In genomic region chr4:147019061-147019460, GRCh38 we compare ENCODE assay signal across 8 cellular contexts.
DNase-seq lines count a peak whose midpoint lies in the region; ATAC-seq and TF ChIP-seq lines count a peak whose summit lies in the region.

No MANE protein-coding gene starts in this region.

- H3K27ac Mint-ChIP-seq in WTC11, result no peak overlapping the region

- no peaks in the 10 kb centered on the region for H3K27me3 Mint-ChIP-seq in WTC11 (ENCODE audit: low read depth)

- POLR2A ChIA-PET in WTC11 (lab: Charles Lee), result no interaction called here

- peaks cover 12% of the 10 kb centered on the region for H3K4me1 Mint-ChIP-seq in WTC11

- CTCF ChIA-PET in WTC11 (lab: Charles Lee), result interaction anchor here (0.6 to 1.9 kb wide), 30 partner anchors 10 to 848 kb away, joined by 3 to 70 read pairs (median 4); partner anchors contain the start of genes EDNRA and TTC29

- ATAC-seq in GM21367 (IDR thresholded peaks at IDR 0.05; ENCODE audit: unreplicated experiment) (peak; percentile 95), WTC11 (peak; percentile 85), left colon (peak; percentile 61), HG02763 (IDR thresholded peaks at IDR 0.05; ENCODE audit: unreplicated experiment) (no peak)

- DNase-seq in G401 (ENCODE audit: low spot score) (peak; percentile 29), HUDEP-2 (lab: John Stamatoyannopoulos, UW; ENCODE audit: unreplicated experiment in 76 of 76) (peak in 42 of 76 experiments; percentile 0 to 65 (median 15)), WTC11 (ENCODE audit: low spot score) (peak; percentile 74), cardiac fibroblast (ENCODE audit: low read depth in 2 of 2) (peak; percentile 79 to 82), left colon (peak in 1 of 2 donors; percentile 54)
- peak; percentile 3 for DNase-seq in stimulated activated CD8-positive, alpha-beta memory T cell treated with anti-CD3 and anti-CD28 coated beads, Interleukin-12 subunit alpha, Interleukin-12 subunit beta, amount 100 ng/mL, for 1 hour (ENCODE audit: low read depth)

- no peak overlapping the region for H3K4me3 Mint-ChIP-seq in WTC11

- H3K9me3 Mint-ChIP-seq in WTC11, result peaks cover 8% of the 10 kb centered on the region

- no peaks in the 10 kb centered on the region for H3K36me3 Mint-ChIP-seq in WTC11

- H3K4me3 ChIP-seq in cardiac fibroblast (replicated peaks in 1 of 2; ENCODE audit: low read depth in 2 of 2, low read length in 2 of 2), result no peak overlapping the region

- intact Hi-C loops in left colon (cut with DNase I, micrococcal nuclease), result loop anchor here in 1 of 2 donors (5.0 kb wide), 1 partner anchor 73 kb away; no protein-coding TSS in a partner anchor

- in situ Hi-C loops in G401 (cut with HindIII; ENCODE audit: low sequenced_read_pairs), result no loop called here

- TF ChIP-seq CTCF in WTC11 (IDR thresholded peaks at IDR 0.05) (peak; percentile 48), cardiac fibroblast (IDR thresholded peaks at IDR 0.05; ENCODE audit: low read depth, low read length) (peak; percentile 70)

TF ChIP-seq in WTC11, 78 proteins besides CTCF, POLR2A, EP300 and RAD21:
- TF ChIP-seq ZNF425 (CRISPR knock-in tag; conservative IDR thresholded peaks at IDR 0.05), result no peak
- no peak for TF ChIP-seq TEAD1 (CRISPR knock-in tag; IDR thresholded peaks at IDR 0.05)
- TF ChIP-seq ZNF416 (CRISPR knock-in tag; IDR thresholded peaks at IDR 0.05), result no peak
- TF ChIP-seq E2F4 (CRISPR knock-in tag; IDR thresholded peaks at IDR 0.05; ENCODE audit: borderline replicate concordance, low read depth), result no peak
- no peak for TF ChIP-seq E2F1 (CRISPR knock-in tag; IDR thresholded peaks at IDR 0.05)
- no peak for TF ChIP-seq ESRRA (CRISPR knock-in tag; IDR thresholded peaks at IDR 0.05; ENCODE audit: borderline replicate concordance)
- TF ChIP-seq EMX1 (CRISPR knock-in tag; IDR thresholded peaks at IDR 0.05), result no peak
- TF ChIP-seq PRRX2 (CRISPR knock-in tag; IDR thresholded peaks at IDR 0.05), result no peak
- TF ChIP-seq PRDM15 (CRISPR knock-in tag; IDR thresholded peaks at IDR 0.05), result no peak
- TF ChIP-seq GTF2I (CRISPR knock-in tag; conservative IDR thresholded peaks at IDR 0.05), result no peak
- TF ChIP-seq ERG (CRISPR knock-in tag; IDR thresholded peaks at IDR 0.05), result no peak
- TF ChIP-seq SOX15 (CRISPR knock-in tag; IDR thresholded peaks at IDR 0.05), result no peak
- no peak for TF ChIP-seq NFATC4 (CRISPR knock-in tag; IDR thresholded peaks at IDR 0.05)
- TF ChIP-seq RELA (CRISPR knock-in tag; IDR thresholded peaks at IDR 0.05; ENCODE audit: borderline replicate concordance), result no peak
- no peak for TF ChIP-seq ZNF232 (CRISPR knock-in tag; IDR thresholded peaks at IDR 0.05)
